In genomic region chr15:43168192-43169107, GRCh38 we compare ENCODE assay signal across 14 cellular contexts. TPM values are rescaled to one million over a fixed set of nuclear protein-coding genes. Genes with fewer than 3 reads are reported as not detected.
A peak's percentile ranks its signal among the peaks of the same experiment; 100 is the strongest.
DNase-seq lines count a peak whose midpoint lies in the region; ATAC-seq, FAIRE-seq and TF ChIP-seq lines count a peak whose summit lies in the region.
"Had no signal": no experiment of that assay in that cellular context is flagged by ENCODE, and none has a peak within 500 bp of the region (broad histone marks: within the 10 kb centered on the region; RNA-seq: fewer than 3 reads in every experiment).

No MANE protein-coding gene starts in this region.

- SMC1A ChIA-PET in GM12878 (lab: Charles Lee; ENCODE audit: uncharacterized antibody, unreplicated experiment): no interaction called here

- peaks cover 0 to 10% of the 10 kb centered on the region in 2 experiments; a peak in 3 of 4 replicates for H3K36me3 ChIP-seq in GM12878 (ENCODE audit: control insufficient read depth in 2 of 2, insufficient read depth in 2 of 2, low read length in 1 of 2)
- peaks cover 0 to 79% (median 35%) of the 10 kb centered on the region in 9 donors for H3K36me3 ChIP-seq in heart right ventricle
- peaks cover 33% of the 10 kb centered on the region for H3K36me3 ChIP-seq in suprapubic skin

- BruUV-seq in GM12878 (replicated peaks; lab: Mats Ljungman, UMichigan): no TSS peak

- H3K9me3 ChIP-seq in GM12878 (replicated peaks; ENCODE audit: control insufficient read depth, insufficient read depth, low read length): no peaks in the 10 kb centered on the region; the same call in 1 of the 3 replicates
- peaks cover 0 to 8% (median 0%) of the 10 kb centered on the region in 11 donors for H3K9me3 ChIP-seq in heart right ventricle
- H3K9me3 ChIP-seq in suprapubic skin: no peaks in the 10 kb centered on the region
- H3K9me3 ChIP-seq: tibial artery had no signal

- WGBS in GM12878 (ENCODE audit: insufficient coverage, insufficient replicate concordance, low lambda C conversion rate, missing lambda C conversion rate): 50% methylated on average over 2 of the region's 2 CpGs
- 52 to 55% methylated on average over 2 of the region's 2 CpGs for WGBS in heart right ventricle, 2 donors
- WGBS in suprapubic skin: 65% methylated on average over 2 of the region's 2 CpGs

- no peaks in the 10 kb centered on the region for H3K79me2 ChIP-seq in GM12878 (ENCODE audit: control insufficient read depth, insufficient read depth, low read length)

- intact Hi-C loops in GM12878 (cut with micrococcal nuclease; ENCODE audit: unreplicated experiment): no loop called here
- intact Hi-C loops in heart right ventricle (cut with DNase I): no loop called here

- H3K27me3 ChIP-seq in GM12878 (replicated peaks in 1 of 2; ENCODE audit: control insufficient read depth in 2 of 2, insufficient read depth in 2 of 2, low read length in 1 of 2) (no peaks in the 10 kb centered on the region), heart right ventricle (no peaks in the 10 kb centered on the region), suprapubic skin (no peaks in the 10 kb centered on the region)
- H3K27me3 ChIP-seq: tibial artery had no signal

- no peak overlapping the region for H3K9ac ChIP-seq in GM12878 (ENCODE audit: control insufficient read depth, insufficient read depth, low read length)

- TF ChIP-seq CTCF in GM12878 (IDR thresholded peaks at IDR 0.05 in 2 of 3, conservative IDR thresholded peaks at IDR 0.05 in 1 of 3; ENCODE audit: control insufficient read depth in 2 of 3, extremely low read depth in 1 of 3, insufficient read depth in 1 of 3, low read depth in 3 of 3, low read length in 3 of 3) (no peak), heart right ventricle (IDR thresholded peaks at IDR 0.05) (peak in 1 of 9 donors; percentile 16), suprapubic skin (IDR thresholded peaks at IDR 0.05) (no peak)

- H3K27ac ChIP-seq in GM12878 (ENCODE audit: control insufficient read depth, insufficient read depth) (no peak overlapping the region), heart right ventricle (peak overlapping the region in 9 of 10 donors; percentile 20 to 73 (median 54)), suprapubic skin (peak overlapping the region; percentile 53)
- H3K27ac ChIP-seq: tibial artery had no signal

- H3K4me2 ChIP-seq in GM12878 (ENCODE audit: control insufficient read depth, insufficient read depth): no peak overlapping the region

- TF ChIP-seq EP300 in GM12878 (IDR thresholded peaks at IDR 0.05; ENCODE audit: borderline replicate concordance in 1 of 2, control insufficient read depth in 1 of 2, low read depth in 2 of 2, low read length in 2 of 2) (no peak), suprapubic skin (IDR thresholded peaks at IDR 0.05) (no peak)

- DNase-seq in NCI-H2029 (lab: John Stamatoyannopoulos, UW) (peak; percentile 4), NCI-H2029 treated with DMSO at 0.1 percent for 48 hours (lab: John Stamatoyannopoulos, UW) (no peak), GM12878 (ENCODE audit: low read depth, low spot score) (no peak), heart right ventricle (peak in 1 of 2 donors; percentile 16), suprapubic skin (ENCODE audit: low spot score in 2 of 2) (no peak), HuH-7.5 (ENCODE audit: low spot score) (no peak), AML-193 (lab: John Stamatoyannopoulos, UW) (no peak)
- DNase-seq: activated T-cell treated with anti-CD3 and anti-CD28 coated beads, Interleukin-2, amount 50 U/mL, for 48 hours; NCI-H187; T-helper 1 cell; tibial artery had no signal

- ATAC-seq in GM12878: no peak
- peak; percentile 49 to 96 (median 87) for ATAC-seq in heart right ventricle
- ATAC-seq in GM19467 (IDR thresholded peaks at IDR 0.05; ENCODE audit: unreplicated experiment): no peak

- FAIRE-seq in GM12878 (lab: Jason Lieb, UNC): no peak
- FAIRE-seq: endometrium, GM12892 had no signal

- no peak for TF ChIP-seq RAD21 in GM12878 (IDR thresholded peaks at IDR 0.05; ENCODE audit: insufficient read depth, low read depth, low read length)

- in situ Hi-C loops in GM12878 (cut with MboI): no loop called here

- RAD21 ChIA-PET in GM12878 (lab: Charles Lee; ENCODE audit: unreplicated experiment): no interaction called here

- H3K4me1 ChIP-seq in GM12878 (ENCODE audit: control insufficient read depth, insufficient read depth, low read length) (no peaks in the 10 kb centered on the region), heart right ventricle (peaks cover 0 to 10% (median 0%) of the 10 kb centered on the region in 9 donors), suprapubic skin (peaks cover 4% of the 10 kb centered on the region)

- H2AFZ ChIP-seq in GM12878 (ENCODE audit: control insufficient read depth, low read depth, low read length): no peak overlapping the region

- TF ChIP-seq POLR2A in GM12878 (IDR thresholded peaks at IDR 0.05; ENCODE audit: low read depth, low read length) (peak; percentile 12; the same call in 1 of the 2 replicates), suprapubic skin (IDR thresholded peaks at IDR 0.05) (no peak)

- CTCF ChIA-PET in GM12878 (lab: Yijun Ruan, JAX): interaction anchor here (1.9 kb wide), 1 partner anchor 35 kb away, joined by 7 read pairs; no protein-coding TSS in a partner anchor

- POLR2A ChIA-PET in GM12878 (lab: Charles Lee): no interaction called here

- no peaks in the 10 kb centered on the region for H4K20me1 ChIP-seq in GM12878 (ENCODE audit: control insufficient read depth, insufficient read depth)

- no peak overlapping the region for H3K4me3 ChIP-seq in GM12878
- no peak overlapping the region for H3K4me3 ChIP-seq in heart right ventricle
- no peak overlapping the region for H3K4me3 ChIP-seq in suprapubic skin
- H3K4me3 ChIP-seq: tibial artery had no signal

RNA-seq across cellular contexts. Expression of gene CCNDBP1, which starts 16.8 kb away (rescaled TPM):
- total RNA-seq in GM12878 (2013; cell fraction: nucleolus; rRNA removed): 63.6 and 64.7 TPM in 2 replicates
- total RNA-seq in GM12878 (2014; rRNA removed): 42.3 and 48.5 TPM in 2 replicates
- total RNA-seq in GM12878 (2014; rRNA removed; fragmentation: Illumina TruSeq; extraction: Trizol): 40.8 and 41.4 TPM in 2 replicates
- 31.9 and 34.3 TPM in 2 replicates for total RNA-seq in GM12878 (2021)
- 50.2 TPM for polyA plus RNA-seq in GM12878 (2011; ENCODE audit: low read depth)
- polyA plus RNA-seq in GM12878 (2011; rRNA removed): 86.7 and 112 TPM in 2 replicates
- 59.2 and 83.5 TPM in 2 replicates for polyA plus RNA-seq in GM12878 (2011; cell fraction: cytosol; rRNA removed)
- 66.1 and 66.6 TPM in 2 replicates for polyA plus RNA-seq in GM12878 (2011; cell fraction: nucleus; rRNA removed)
- polyA plus RNA-seq in GM12878 (2012): 52.5 and 53.4 TPM in 2 replicates
- 45.2 and 54.0 TPM in 2 replicates for polyA plus RNA-seq in GM12878 (2014; fragmentation: Illumina TruSeq; extraction: Trizol)
- polyA plus RNA-seq in GM12878 (2014; fragmentation: Nextera tagmentation; extraction: Ambion mirVana): 10 to 100 TPM; 30.1 to 39.2 TPM
- polyA plus RNA-seq in GM12878 (2014; rRNA removed): 36.3 and 42.1 TPM in 2 replicates
- polyA plus RNA-seq in GM12878 (2016; fragmentation: Nextera tagmentation; extraction: Ambion mirVana): 10 to 100 TPM; 61.0 to 68.8 TPM
- polyA minus RNA-seq in GM12878 (2011; rRNA and poly(A)+ RNA removed): 40.1 and 44.5 TPM in 2 replicates
- 14.1 and 14.4 TPM in 2 replicates for polyA minus RNA-seq in GM12878 (2011; cell fraction: cytosol; rRNA and poly(A)+ RNA removed)
- 30.8 and 43.8 TPM in 2 replicates for polyA minus RNA-seq in GM12878 (2011; cell fraction: nucleus; rRNA and poly(A)+ RNA removed)
- 10 to 100 TPM; 43.7 to 65.1 (median 59.9) TPM for total RNA-seq in heart right ventricle
- polyA plus RNA-seq in heart right ventricle: 10 to 100 TPM; 27.6 to 54.2 TPM
- 10 to 100 TPM; 55.9 to 93.7 (median 81.2) TPM for total RNA-seq in suprapubic skin

RNA-seq across cellular contexts. Expression of gene TMEM62, which starts 35.1 kb away (rescaled TPM):
- total RNA-seq in GM12878 (2013; cell fraction: nucleolus; rRNA removed): 116 and 118 TPM in 2 replicates
- total RNA-seq in GM12878 (2014; rRNA removed): 26.6 and 26.8 TPM in 2 replicates
- total RNA-seq in GM12878 (2014; rRNA removed; fragmentation: Illumina TruSeq; extraction: Trizol): 23.6 and 24.1 TPM in 2 replicates
- total RNA-seq in GM12878 (2021): 15.8 and 18.3 TPM in 2 replicates
- 9.0 TPM for polyA plus RNA-seq in GM12878 (2011; ENCODE audit: low read depth)
- 15.7 and 19.1 TPM in 2 replicates for polyA plus RNA-seq in GM12878 (2011; rRNA removed)
- polyA plus RNA-seq in GM12878 (2011; cell fraction: cytosol; rRNA removed): 8.2 and 10.7 TPM in 2 replicates
- polyA plus RNA-seq in GM12878 (2011; cell fraction: nucleus; rRNA removed): 25.3 and 29.7 TPM in 2 replicates
- polyA plus RNA-seq in GM12878 (2012): 7.7 and 12.4 TPM in 2 replicates
- polyA plus RNA-seq in GM12878 (2014; fragmentation: Illumina TruSeq; extraction: Trizol): 19.1 and 20.3 TPM in 2 replicates
- polyA plus RNA-seq in GM12878 (2014; fragmentation: Nextera tagmentation; extraction: Ambion mirVana): 1 to 10 TPM; 7.0 to 9.7 TPM
- polyA plus RNA-seq in GM12878 (2014; rRNA removed): 14.1 and 15.6 TPM in 2 replicates
- polyA plus RNA-seq in GM12878 (2016; fragmentation: Nextera tagmentation; extraction: Ambion mirVana): 10 to 100 TPM; 11.6 to 12.5 TPM
- 14.3 and 14.6 TPM in 2 replicates for polyA minus RNA-seq in GM12878 (2011; rRNA and poly(A)+ RNA removed)
- polyA minus RNA-seq in GM12878 (2011; cell fraction: cytosol; rRNA and poly(A)+ RNA removed): 4.0 and 5.9 TPM in 2 replicates
- polyA minus RNA-seq in GM12878 (2011; cell fraction: nucleus; rRNA and poly(A)+ RNA removed): 16.1 and 34.2 TPM in 2 replicates
- total RNA-seq in heart right ventricle: 10 to 100 TPM in 7 of 10 donors, 1 to 10 TPM in 3; 7.6 to 13.8 (median 11.7) TPM
- 10 to 100 TPM; 11.4 to 13.9 TPM for polyA plus RNA-seq in heart right ventricle
- 10 to 100 TPM; 12.5 to 31.3 (median 20.3) TPM for total RNA-seq in suprapubic skin

RNA-seq across cellular contexts. Expression of gene EPB42, which starts 52.4 kb away (rescaled TPM):
- total RNA-seq in GM12878 (2013; cell fraction: nucleolus; rRNA removed): not detected in 2 replicates
- total RNA-seq in GM12878 (2014; rRNA removed) (not detected in 2 replicates), GM12878 (2014; rRNA removed; fragmentation: Illumina TruSeq; extraction: Trizol) (not detected in 2 replicates), GM12878 (2021) (not detected in 2 replicates), heart right ventricle (under 1 TPM in 6 of 10 donors, not detected in 4; 0.12 to 0.26 (median 0.16) TPM), suprapubic skin (not detected)
- polyA plus RNA-seq in GM12878 (2011; ENCODE audit: low read depth): not detected
- polyA plus RNA-seq in GM12878 (2011; rRNA removed) (not detected in 2 replicates), GM12878 (2014; fragmentation: Illumina TruSeq; extraction: Trizol) (not detected in 2 replicates), GM12878 (2014; fragmentation: Nextera tagmentation; extraction: Ambion mirVana) (not detected), GM12878 (2014; rRNA removed) (not detected in 2 replicates), GM12878 (2016; fragmentation: Nextera tagmentation; extraction: Ambion mirVana) (not detected), heart right ventricle (under 1 TPM in 1 of 2 donors, not detected in 1; 0.03 TPM)
- not detected in 2 replicates for polyA plus RNA-seq in GM12878 (2011; cell fraction: cytosol; rRNA removed)
- polyA plus RNA-seq in GM12878 (2011; cell fraction: nucleus; rRNA removed): not detected in 2 replicates
- polyA plus RNA-seq in GM12878 (2012): not detected in 2 replicates
- not detected in 2 replicates for polyA minus RNA-seq in GM12878 (2011; rRNA and poly(A)+ RNA removed)
- polyA minus RNA-seq in GM12878 (2011; cell fraction: cytosol; rRNA and poly(A)+ RNA removed): not detected in 2 replicates
- not detected in 2 replicates for polyA minus RNA-seq in GM12878 (2011; cell fraction: nucleus; rRNA and poly(A)+ RNA removed)

Comparison
In these comparisons a context has a peak if more than half of its experiments do, and no peak if none do; other contexts are left out.
1. ATAC-seq: peak in heart right ventricle (8 of 8); none in GM12878 (single experiment) and GM19467 (single experiment).